Comparison of ENCODE assay signal across 13 cellular contexts in genomic region chr1:225996946-225997545, GRCh38. TPM values are rescaled to one million over a fixed set of nuclear protein-coding genes. Genes with fewer than 3 reads are reported as not detected.
DNase-seq lines count a peak whose midpoint lies in the region; ATAC-seq and TF ChIP-seq lines count a peak whose summit lies in the region.
"Had no signal": no experiment of that assay in that cellular context is flagged by ENCODE, and none has a peak within 500 bp of the region (broad histone marks: within the 10 kb centered on the region; RNA-seq: fewer than 3 reads in every experiment).

No MANE protein-coding gene starts in this region.

- no peak for ATAC-seq in CD8-positive, alpha-beta T cell
- ATAC-seq in activated naive CD8-positive, alpha-beta T cell treated with anti-CD3 and anti-CD28 coated beads, Interleukin-2, amount 10 ng/mL, durations not matched to agents 7 days and 5 days (ENCODE audit: low read depth), result no peak
- no peak for ATAC-seq in naive thymus-derived CD4-positive, alpha-beta T cell
- ATAC-seq in GM18502 (IDR thresholded peaks at IDR 0.05; ENCODE audit: poor library complexity, unreplicated experiment) (no peak), GM21723 (IDR thresholded peaks at IDR 0.05; ENCODE audit: unreplicated experiment) (no peak), GM21529 (IDR thresholded peaks at IDR 0.05; ENCODE audit: unreplicated experiment) (no peak)

- H3K36me3 Mint-ChIP-seq in CD8-positive, alpha-beta T cell, result peaks cover 53% of the 10 kb centered on the region
- peaks cover 17% of the 10 kb centered on the region for H3K36me3 Mint-ChIP-seq in activated naive CD8-positive, alpha-beta T cell treated with anti-CD3 and anti-CD28 coated beads, Interleukin-2, amount 10 ng/mL, durations not matched to agents 7 days and 5 days
- peaks cover 0 to 17% (median 9%) of the 10 kb centered on the region in 5 donors for H3K36me3 Mint-ChIP-seq in naive thymus-derived CD4-positive, alpha-beta T cell

- POLR2A ChIA-PET in CD8-positive, alpha-beta T cell (lab: Charles Lee), result interaction anchor here (1.4 to 4.7 kb wide), 3 partner anchors 10 to 529 kb away, joined by 5 to 32 read pairs (median 6); partner anchors contain the start of gene H3-3A
- POLR2A ChIA-PET in activated naive CD8-positive, alpha-beta T cell treated with anti-CD3 and anti-CD28 coated beads, Interleukin-2, amount 10 ng/mL, durations not matched to agents 7 days and 5 days (lab: Charles Lee), result interaction anchor here (0.8 to 10.1 kb wide), 5 partner anchors 10 to 529 kb away, joined by 4 to 287 read pairs (median 6); partner anchors contain the start of genes H3-3A and SRP9
- POLR2A ChIA-PET in naive thymus-derived CD4-positive, alpha-beta T cell (lab: Charles Lee), result interaction anchor here (0.7 to 7.2 kb wide), 9 partner anchors 11 to 569 kb away, joined by 3 to 52 read pairs (median 4); partner anchors contain the start of genes H3-3A, LBR and PYCR2

- H3K27ac Mint-ChIP-seq in CD8-positive, alpha-beta T cell, result peak overlapping the region; percentile 60
- peak overlapping the region; percentile 75 for H3K27ac Mint-ChIP-seq in activated naive CD8-positive, alpha-beta T cell treated with anti-CD3 and anti-CD28 coated beads, Interleukin-2, amount 10 ng/mL, durations not matched to agents 7 days and 5 days
- H3K27ac Mint-ChIP-seq in naive thymus-derived CD4-positive, alpha-beta T cell, result peak overlapping the region; percentile 57 to 100 (median 73)

- CTCF ChIA-PET in CD8-positive, alpha-beta T cell (lab: Charles Lee), result interaction anchor here (0.9 to 2.6 kb wide), 8 partner anchors 10 to 522 kb away, joined by 3 to 18 read pairs (median 3); no protein-coding TSS in a partner anchor
- CTCF ChIA-PET in naive thymus-derived CD4-positive, alpha-beta T cell (lab: Charles Lee), result interaction anchor here (0.7 to 1.7 kb wide), 3 partner anchors 10 to 92 kb away, joined by 3 to 8 read pairs (median 3); no protein-coding TSS in a partner anchor

- peaks cover 26% of the 10 kb centered on the region for H3K36me3 ChIP-seq in CD8-positive, alpha-beta T cell (ENCODE audit: insufficient read depth, low read length)
- peaks cover 3 to 38% (median 17%) of the 10 kb centered on the region in 3 experiments for H3K36me3 ChIP-seq in naive thymus-derived CD4-positive, alpha-beta T cell (ENCODE audit: control insufficient read depth in 2 of 3, insufficient read depth in 3 of 3, low read length in 3 of 3)

- no peaks in the 10 kb centered on the region for H3K9me3 Mint-ChIP-seq in CD8-positive, alpha-beta T cell
- no peaks in the 10 kb centered on the region for H3K9me3 Mint-ChIP-seq in activated naive CD8-positive, alpha-beta T cell treated with anti-CD3 and anti-CD28 coated beads, Interleukin-2, amount 10 ng/mL, durations not matched to agents 7 days and 5 days
- peaks cover 0 to 10% (median 0%) of the 10 kb centered on the region in 11 donors for H3K9me3 Mint-ChIP-seq in naive thymus-derived CD4-positive, alpha-beta T cell

- peak overlapping the region; percentile 100 for H3K4me3 Mint-ChIP-seq in CD8-positive, alpha-beta T cell
- H3K4me3 Mint-ChIP-seq in activated naive CD8-positive, alpha-beta T cell treated with anti-CD3 and anti-CD28 coated beads, Interleukin-2, amount 10 ng/mL, durations not matched to agents 7 days and 5 days, result peak overlapping the region; percentile 100
- H3K4me3 Mint-ChIP-seq in naive thymus-derived CD4-positive, alpha-beta T cell, result peak overlapping the region; percentile 41 to 100 (median 92)

- no peaks in the 10 kb centered on the region for H3K9me3 ChIP-seq in CD8-positive, alpha-beta T cell (ENCODE audit: low read length)
- H3K9me3 ChIP-seq in naive thymus-derived CD4-positive, alpha-beta T cell (ENCODE audit: control insufficient read depth in 2 of 3, low read length in 3 of 3), result no peaks in the 10 kb centered on the region
- H3K9me3 ChIP-seq: tibial nerve had no signal

- no peak for DNase-seq in CD8-positive, alpha-beta T cell
- peak; percentile 68 for DNase-seq in Jurkat, Clone E6-1 (ENCODE audit: low read depth, low spot score)
- DNase-seq in activated naive CD8-positive, alpha-beta T cell treated with anti-CD3 and anti-CD28 coated beads, Interleukin-2, amount 10 ng/mL, durations not matched to agents 7 days and 5 days, result no peak
- no peak for DNase-seq in naive thymus-derived CD4-positive, alpha-beta T cell
- no peak for DNase-seq in NCI-H82 (lab: John Stamatoyannopoulos, UW)
- DNase-seq: DMS53; NCI-H2029; stimulated activated CD4-positive, alpha-beta T cell treated with anti-CD3 and anti-CD28 coated beads, Interleukin-2, amount 100 ng/mL, for 24 hours had no signal

- H3K27ac ChIP-seq in CD8-positive, alpha-beta T cell (ENCODE audit: low read depth, low read length), result no peak overlapping the region
- peak overlapping the region; percentile 98 for H3K27ac ChIP-seq in naive thymus-derived CD4-positive, alpha-beta T cell (ENCODE audit: low read depth, low read length)
- H3K27ac ChIP-seq: tibial nerve had no signal

- peaks cover 65% of the 10 kb centered on the region for H3K4me1 ChIP-seq in CD8-positive, alpha-beta T cell (ENCODE audit: insufficient read depth, low read length)
- peaks cover 42 to 48% of the 10 kb centered on the region in 2 donors for H3K4me1 ChIP-seq in naive thymus-derived CD4-positive, alpha-beta T cell (ENCODE audit: control insufficient read depth in 2 of 2, insufficient read depth in 2 of 2, low read length in 2 of 2)

- no peaks in the 10 kb centered on the region for H3K27me3 ChIP-seq in CD8-positive, alpha-beta T cell (ENCODE audit: insufficient read depth, low read length)
- H3K27me3 ChIP-seq in naive thymus-derived CD4-positive, alpha-beta T cell (ENCODE audit: control insufficient read depth in 2 of 2, insufficient read depth in 2 of 2, low read length in 2 of 2), result no peaks in the 10 kb centered on the region
- H3K27me3 ChIP-seq: tibial nerve had no signal

- H3K4me1 Mint-ChIP-seq in CD8-positive, alpha-beta T cell (ENCODE audit: low read depth), result peaks cover 63% of the 10 kb centered on the region
- H3K4me1 Mint-ChIP-seq in activated naive CD8-positive, alpha-beta T cell treated with anti-CD3 and anti-CD28 coated beads, Interleukin-2, amount 10 ng/mL, durations not matched to agents 7 days and 5 days, result peaks cover 45% of the 10 kb centered on the region
- peaks cover 30 to 75% (median 63%) of the 10 kb centered on the region in 7 donors for H3K4me1 Mint-ChIP-seq in naive thymus-derived CD4-positive, alpha-beta T cell

- no peak overlapping the region for H3K4me3 ChIP-seq in CD8-positive, alpha-beta T cell (ENCODE audit: low read depth, low read length)
- H3K4me3 ChIP-seq in Jurkat, Clone E6-1 (ENCODE audit: low read length), result peak overlapping the region; percentile 95
- H3K4me3 ChIP-seq in naive thymus-derived CD4-positive, alpha-beta T cell (ENCODE audit: low read length), result no peak overlapping the region

- no peaks in the 10 kb centered on the region for H3K27me3 Mint-ChIP-seq in CD8-positive, alpha-beta T cell (ENCODE audit: low read depth)
- H3K27me3 Mint-ChIP-seq in activated naive CD8-positive, alpha-beta T cell treated with anti-CD3 and anti-CD28 coated beads, Interleukin-2, amount 10 ng/mL, durations not matched to agents 7 days and 5 days, result no peaks in the 10 kb centered on the region
- no peaks in the 10 kb centered on the region for H3K27me3 Mint-ChIP-seq in naive thymus-derived CD4-positive, alpha-beta T cell

- intact Hi-C loops in CD8-positive, alpha-beta T cell (cut with DNase I, micrococcal nuclease), result loop anchor here (5.0 to 10.0 kb wide), 3 partner anchors 190 to 940 kb away; partner anchors contain the start of genes ACBD3 (in 1 of the 2) and PARP1 (in 1 of the 2)
- intact Hi-C loops in naive thymus-derived CD4-positive, alpha-beta T cell (cut with micrococcal nuclease), result loop anchor here in 1 of 2 donors (5.0 to 10.0 kb wide), 5 partner anchors 115 to 1790 kb away; partner anchors contain the start of genes ITPKB and TMEM63A

- no peak for TF ChIP-seq CTCF in CD8-positive, alpha-beta T cell (IDR thresholded peaks at IDR 0.05)

RNA-seq across cellular contexts. Expression of gene SDE2, which starts 2.1 kb away (rescaled TPM):
- total RNA-seq in CD8-positive, alpha-beta T cell, result 10 to 100 TPM; 53.3 to 55.3 TPM
- polyA plus RNA-seq in Jurkat, Clone E6-1 (2012; ENCODE audit: insufficient read depth, insufficient read length), result 7.2 TPM
- 10 to 100 TPM; 17.2 to 18.5 TPM for total RNA-seq in activated naive CD8-positive, alpha-beta T cell treated with anti-CD3 and anti-CD28 coated beads, Interleukin-2, amount 10 ng/mL, durations not matched to agents 7 days and 5 days
- 10 to 100 TPM; 20.4 to 36.3 (median 20.8) TPM for total RNA-seq in naive thymus-derived CD4-positive, alpha-beta T cell
- 1 to 10 TPM; 9.3 TPM for polyA plus RNA-seq in naive thymus-derived CD4-positive, alpha-beta T cell

RNA-seq across cellular contexts. Expression of gene LEFTY2, which starts 56.0 kb away (rescaled TPM):
- total RNA-seq in CD8-positive, alpha-beta T cell, result not detected
- polyA plus RNA-seq in Jurkat, Clone E6-1 (2012; ENCODE audit: insufficient read depth, insufficient read length), result not detected
- not detected for total RNA-seq in activated naive CD8-positive, alpha-beta T cell treated with anti-CD3 and anti-CD28 coated beads, Interleukin-2, amount 10 ng/mL, durations not matched to agents 7 days and 5 days
- not detected for total RNA-seq in naive thymus-derived CD4-positive, alpha-beta T cell
- polyA plus RNA-seq in naive thymus-derived CD4-positive, alpha-beta T cell, result under 1 TPM in 1 of 2 donors, not detected in 1; 0.45 TPM
- total RNA-seq: T-helper 1 cell treated with Interleukin-12 subunit alpha and Interleukin-12 subunit beta and Interleukin-4 antibody, amounts not matched to agents 30 ng/mL and 1 ng/mL, for 36 hours; tibial nerve had no signal
